In the genomic region with DNA sequence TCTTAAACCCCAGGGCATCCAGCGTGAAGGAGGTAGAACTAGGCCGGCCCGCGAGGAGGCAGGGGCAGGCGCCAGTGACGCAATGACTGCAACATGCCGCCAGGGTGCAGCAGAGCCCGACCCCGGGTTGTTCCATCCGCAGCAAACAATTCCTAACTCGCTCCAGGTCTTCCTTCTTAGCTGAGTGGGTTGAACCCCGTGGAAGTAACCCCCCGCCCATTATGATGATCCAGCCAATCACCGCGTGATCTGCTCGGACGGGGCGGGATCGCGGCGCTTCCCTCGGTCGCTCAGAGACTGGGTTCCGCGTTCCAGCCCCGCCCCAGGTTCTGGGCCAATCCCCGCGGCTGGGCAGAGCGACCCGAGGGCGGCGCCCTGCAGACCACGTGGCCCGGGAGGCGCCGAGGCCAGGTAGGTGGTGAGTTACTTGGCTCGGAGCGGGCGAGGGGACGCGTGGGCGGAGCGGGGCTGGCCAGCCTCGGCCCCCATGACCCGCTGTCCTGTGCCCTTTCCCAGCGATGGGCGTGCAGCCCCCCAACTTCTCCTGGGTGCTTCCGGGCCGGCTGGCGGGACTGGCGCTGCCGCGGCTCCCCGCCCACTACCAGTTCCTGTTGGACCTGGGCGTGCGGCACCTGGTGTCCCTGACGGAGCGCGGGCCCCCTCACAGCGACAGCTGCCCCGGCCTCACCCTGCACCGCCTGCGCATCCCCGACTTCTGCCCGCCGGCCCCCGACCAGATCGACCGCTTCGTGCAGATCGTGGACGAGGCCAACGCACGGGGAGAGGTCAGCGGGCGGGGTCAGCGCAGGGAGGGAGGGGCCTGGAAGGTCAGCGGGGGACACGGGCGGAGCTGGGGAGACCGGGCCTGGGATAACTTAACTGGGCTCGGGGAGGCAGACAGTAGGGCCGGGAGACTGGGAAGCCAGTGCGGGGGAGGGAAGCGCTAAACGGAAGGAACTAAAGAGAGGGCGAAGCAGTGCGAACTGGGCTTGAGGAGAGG, we compare ENCODE assay signal across 8 cellular contexts. TPM values are rescaled to one million over a fixed set of nuclear protein-coding genes. Genes with fewer than 3 reads are reported as not detected.
A peak's percentile ranks its signal among the peaks of the same experiment; 100 is the strongest.
DNase-seq lines count a peak whose midpoint lies in the region; ATAC-seq and TF ChIP-seq lines count a peak whose summit lies in the region.

DUSP23 (plus strand) TSS at position 380 of the 1,000 bp plus-strand sequence; CDS start at position 519, 139 bp downstream.

- H3K9me3 ChIP-seq in esophagus muscularis mucosa = no peaks in the 10 kb centered on the region

- DNase-seq in DMS53 (lab: John Stamatoyannopoulos, UW) (peak; percentile 99), activated T-helper 1 cell treated with Interleukin-2 at 50 U/mL for 16 hours (ENCODE audit: low read depth) (peak; percentile 95), esophagus muscularis mucosa (ENCODE audit: extremely low spot score) (peak; percentile 100), myocyte (ENCODE audit: low read depth) (peak; percentile 96)
- DNase-seq in Jurkat, Clone E6-1 (ENCODE audit: low read depth, low spot score) = peak; percentile 22
- DNase-seq in stimulated activated CD8-positive, alpha-beta memory T cell treated with anti-CD3 and anti-CD28 coated beads, Interleukin-7, amount 100 ng/mL, for 48 hours (ENCODE audit: extremely low read depth in 1 of 2, low read depth in 1 of 2) = peak; percentile 86 to 91

- no peaks in the 10 kb centered on the region for H3K27me3 ChIP-seq in esophagus muscularis mucosa

- peak; percentile 97 for ATAC-seq in GM21576 (IDR thresholded peaks at IDR 0.05; ENCODE audit: unreplicated experiment)

- H3K4me3 ChIP-seq in Jurkat, Clone E6-1 (ENCODE audit: low read length) = peak within 1 kb of the TSS; percentile 28
- peak within 1 kb of the TSS; percentile 70 to 95 (median 76) for H3K4me3 ChIP-seq in esophagus muscularis mucosa

- peak; percentile 95 to 99 (median 97) for TF ChIP-seq CTCF in esophagus muscularis mucosa (IDR thresholded peaks at IDR 0.05)

- H3K27ac ChIP-seq in esophagus muscularis mucosa (replicated peaks in 1 of 4) = peak within 1 kb of the TSS; percentile 76 to 84 (median 81)

- TF ChIP-seq POLR2A in esophagus muscularis mucosa (IDR thresholded peaks at IDR 0.05; ENCODE audit: low read depth) = peak; percentile 47

- no peaks in the 10 kb centered on the region for H3K36me3 ChIP-seq in esophagus muscularis mucosa

- 2% methylated on average over 48 of the region's 88 CpGs for WGBS in esophagus muscularis mucosa

- H3K4me1 ChIP-seq in esophagus muscularis mucosa = peaks cover 15 to 29% (median 17%) of the 10 kb centered on the region in 4 donors

- no peak for TF ChIP-seq EP300 in esophagus muscularis mucosa (IDR thresholded peaks at IDR 0.05)

- intact Hi-C loops in esophagus muscularis mucosa (cut with DNase I) = loop anchor here (5.0 to 10.0 kb wide), 3 partner anchors 111 to 616 kb away; partner anchors contain the start of gene PIGM

TF ChIP-seq in PFSK-1, 5 proteins besides CTCF, POLR2A, EP300 and RAD21:
- TF ChIP-seq FOXP2 (optimal IDR thresholded peaks at IDR 0.05; ENCODE audit: borderline replicate concordance, extremely low read depth, extremely low read length, insufficient read depth) (peak; percentile 48), REST (IDR thresholded peaks at IDR 0.05; ENCODE audit: insufficient read depth in 1 of 2, low read depth in 2 of 2, low read length in 2 of 2) (no peak), SIN3A (IDR thresholded peaks at IDR 0.05; ENCODE audit: borderline replicate concordance, insufficient read depth, low read length) (no peak), TAF1 (IDR thresholded peaks at IDR 0.05; ENCODE audit: borderline replicate concordance, insufficient read depth, low read length) (no peak), POLR2AphosphoS5 (IDR thresholded peaks at IDR 0.05; ENCODE audit: low read depth, low read length) (no peak)
TF ChIP-seq in PFSK-1: peak in this region for 1.

RNA-seq across cellular contexts. Expression of gene DUSP23, which starts in this region (rescaled TPM):
- not detected for polyA plus RNA-seq in Jurkat, Clone E6-1 (2012; ENCODE audit: insufficient read depth, insufficient read length)
- polyA plus RNA-seq in PFSK-1 (2012; ENCODE audit: insufficient read length, low read depth) = not detected
- total RNA-seq in esophagus muscularis mucosa = 10 to 100 TPM; 43.2 to 75.2 (median 50.1) TPM
- 14.9 and 26.5 TPM in 2 replicates for total RNA-seq in myocyte
- polyA plus RNA-seq in myocyte (2012) = 39.6 TPM

Comparison
In these comparisons a context has a peak if more than half of its experiments do, and no peak if none do; other contexts are left out.
1. Peak in every context shown above with its lines: DNase-seq, ATAC-seq, H3K4me3 ChIP-seq and H3K27ac ChIP-seq.
2. DNase-seq: peak in every context shown above with its lines; median percentile 100 in esophagus muscularis mucosa; 99 in DMS53; 96 in myocyte; 95 in activated T-helper 1 cell treated with Interleukin-2 at 50 U/mL for 16 hours; 88 in stimulated activated CD8-positive, alpha-beta memory T cell treated with anti-CD3 and anti-CD28 coated beads, Interleukin-7, amount 100 ng/mL, for 48 hours; 22 in Jurkat, Clone E6-1.